Comparison of ENCODE assay signal across 17 cellular contexts in the genomic region with DNA sequence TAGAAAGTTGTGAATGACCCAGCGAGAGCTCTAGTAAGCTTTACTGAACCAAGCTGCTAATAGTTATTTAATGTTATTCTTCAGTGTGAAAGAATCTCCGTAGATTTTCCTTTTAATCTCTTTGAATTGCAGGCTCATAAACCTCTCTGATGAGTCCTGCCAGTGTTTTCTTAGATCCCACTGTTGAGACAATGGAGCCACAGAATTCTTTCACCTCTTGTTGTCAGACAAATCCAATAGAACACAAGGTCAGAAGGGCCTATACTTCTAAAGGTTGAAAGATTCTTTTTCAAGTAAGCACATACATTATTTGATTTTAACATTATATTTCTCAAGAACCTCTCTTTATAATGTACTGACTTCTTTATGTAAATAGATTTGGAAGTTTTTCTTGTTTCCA. TPM values are rescaled to one million over a fixed set of nuclear protein-coding genes. Genes with fewer than 3 reads are reported as not detected.
DNase-seq lines count a peak whose midpoint lies in the region; TF ChIP-seq lines count a peak whose summit lies in the region.
"Had no signal": no experiment of that assay in that cellular context is flagged by ENCODE, and none has a peak within 500 bp of the region (broad histone marks: within the 10 kb centered on the region; RNA-seq: fewer than 3 reads in every experiment).

No MANE protein-coding gene starts in this region.

- POLR2A ChIA-PET in HEK293T (lab: Yijun Ruan, JAX): no interaction called here

- H4K20me1 ChIP-seq in neural progenitor cell (ENCODE audit: low read depth): no peaks in the 10 kb centered on the region
- H4K20me1 ChIP-seq: BLaER1 treated with 17β-estradiol and CSF1 and Interleukin-3, amounts not matched to agents 10 nM and 100 nM had no signal

- peak overlapping the region; percentile 73 for H3K4me2 ChIP-seq in neural progenitor cell
- H3K4me2 ChIP-seq: BLaER1 treated with 17β-estradiol and CSF1 and Interleukin-3, amounts not matched to agents 10 nM and 100 nM had no signal

- H3K4me3 ChIP-seq in HUES6 (ENCODE audit: low read depth, low read length): no peak overlapping the region
- H3K4me3 ChIP-seq in ectodermal cell (ENCODE audit: insufficient read depth, low read depth, low read length): no peak overlapping the region
- H3K4me3 ChIP-seq in neural progenitor cell: peak overlapping the region; percentile 30
- H3K4me3 ChIP-seq: BLaER1 treated with 17β-estradiol and CSF1 and Interleukin-3, amounts not matched to agents 10 nM and 100 nM had no signal

- H3K9me3 ChIP-seq in HUES6 (ENCODE audit: control insufficient read depth, insufficient read depth, low read depth, low read length) (no peaks in the 10 kb centered on the region), ectodermal cell (ENCODE audit: control insufficient read depth, low read length) (no peaks in the 10 kb centered on the region), neural progenitor cell (ENCODE audit: low read depth) (no peaks in the 10 kb centered on the region)
- H3K9me3 ChIP-seq: BLaER1 treated with 17β-estradiol and CSF1 and Interleukin-3, amounts not matched to agents 10 nM and 100 nM had no signal

- H2AFZ ChIP-seq in neural progenitor cell (replicated peaks): no peak overlapping the region

- H3K27ac Mint-ChIP-seq in neural progenitor cell: peak overlapping the region; percentile 88
- H3K27ac Mint-ChIP-seq: CD8-positive, alpha-beta T cell; HFFc6 had no signal

- WGBS in ectodermal cell, 2 experiments: 0 to 5% methylated on average over 1 to 2 of the region's 2 CpGs

- no peaks in the 10 kb centered on the region for H3K27me3 ChIP-seq in HUES6 (ENCODE audit: control insufficient read depth, insufficient read depth, low read length)
- H3K27me3 ChIP-seq in ectodermal cell (ENCODE audit: control insufficient read depth, insufficient read depth, low read length, poor library complexity, severe bottlenecking): no peaks in the 10 kb centered on the region
- no peaks in the 10 kb centered on the region for H3K27me3 ChIP-seq in neural progenitor cell
- H3K27me3 ChIP-seq: BLaER1 treated with 17β-estradiol and CSF1 and Interleukin-3, amounts not matched to agents 10 nM and 100 nM had no signal

- H3K9ac ChIP-seq in HUES6 (ENCODE audit: low read length) (no peak overlapping the region), neural progenitor cell (no peak overlapping the region)
- H3K9ac ChIP-seq: BLaER1 treated with 17β-estradiol and CSF1 and Interleukin-3, amounts not matched to agents 10 nM and 100 nM had no signal

- H3K79me2 ChIP-seq in neural progenitor cell (ENCODE audit: low read depth): peaks cover 20% of the 10 kb centered on the region

- peaks cover 67% of the 10 kb centered on the region for H3K4me1 Mint-ChIP-seq in neural progenitor cell

- peaks cover 16% of the 10 kb centered on the region for H3K36me3 Mint-ChIP-seq in neural progenitor cell

- H3K4me1 ChIP-seq in HUES6 (ENCODE audit: control insufficient read depth, insufficient read depth, low read length): peaks cover 42% of the 10 kb centered on the region
- peaks cover 53% of the 10 kb centered on the region for H3K4me1 ChIP-seq in ectodermal cell (ENCODE audit: control insufficient read depth, insufficient read depth, low read length)
- H3K4me1 ChIP-seq in neural progenitor cell: peaks cover 95% of the 10 kb centered on the region
- H3K4me1 ChIP-seq: BLaER1 treated with 17β-estradiol and CSF1 and Interleukin-3, amounts not matched to agents 10 nM and 100 nM had no signal

- peaks cover 2% of the 10 kb centered on the region for H3K9me3 Mint-ChIP-seq in neural progenitor cell
- H3K9me3 Mint-ChIP-seq: CD8-positive, alpha-beta T cell; HFFc6 had no signal

- peak overlapping the region; percentile 6 for H3K4me3 Mint-ChIP-seq in neural progenitor cell
- H3K4me3 Mint-ChIP-seq: CD8-positive, alpha-beta T cell; HFFc6 had no signal

- no peak for TF ChIP-seq CTCF in neural progenitor cell (IDR thresholded peaks at IDR 0.05)

- H3K36me3 ChIP-seq in HUES6 (ENCODE audit: control insufficient read depth, insufficient read depth, low read length): no peaks in the 10 kb centered on the region
- H3K36me3 ChIP-seq in ectodermal cell (ENCODE audit: control insufficient read depth, insufficient read depth, low read length): peaks cover 3% of the 10 kb centered on the region
- peaks cover 5% of the 10 kb centered on the region for H3K36me3 ChIP-seq in neural progenitor cell

- H3K27ac ChIP-seq in HUES6 (ENCODE audit: low read depth, low read length) (0 out of 2 replicates have a peak overlapping the region, but pooled peaks have one; percentile 37), ectodermal cell (ENCODE audit: insufficient read depth, low read depth, low read length, poor library complexity, severe bottlenecking) (peak overlapping the region; percentile 86), neural progenitor cell (peak overlapping the region; percentile 96)
- H3K27ac ChIP-seq: BLaER1 treated with 17β-estradiol and CSF1 and Interleukin-3, amounts not matched to agents 10 nM and 100 nM had no signal

- peaks cover 77% of the 10 kb centered on the region for H3F3A ChIP-seq in neural progenitor cell (ENCODE audit: low read depth)

- CTCF ChIA-PET in HEK293T (lab: Yijun Ruan, JAX): no interaction called here

- H3K27me3 Mint-ChIP-seq in neural progenitor cell (ENCODE audit: insufficient read depth, low read depth): no peaks in the 10 kb centered on the region

- DNase-seq in COR-L47 (lab: John Stamatoyannopoulos, UW) (peak; percentile 4), neural progenitor cell (ENCODE audit: low spot score) (peak; percentile 82), NOMO-1 (lab: John Stamatoyannopoulos, UW; ENCODE audit: unreplicated experiment in 2 of 2) (no peak), HEK293T (ENCODE audit: extremely low spot score) (no peak)
- no peak for DNase-seq in stimulated activated CD4-positive, alpha-beta T cell treated with anti-CD3 and anti-CD28 coated beads, Interleukin-1b, Interleukin-23, amount 100 ng/mL, for 48 hours
- DNase-seq: CD8-positive, alpha-beta T cell; GOT3; HFFc6; MM.1S; NCI-H1092; NCI-H1436 treated with DMSO at 0.1 percent for 48 hours; NCI-H2081; SW 1271 had no signal

TF ChIP-seq in HEK293T, 16 proteins besides CTCF, POLR2A, EP300 and RAD21:
- TF ChIP-seq SUZ12 (IDR thresholded peaks at IDR 0.05) (no peak), ARNT (IDR thresholded peaks at IDR 0.05) (no peak), ELF4 (IDR thresholded peaks at IDR 0.05) (no peak), HDGF (IDR thresholded peaks at IDR 0.05; ENCODE audit: borderline replicate concordance) (no peak), FOXK2 (IDR thresholded peaks at IDR 0.05) (no peak), SP1 (IDR thresholded peaks at IDR 0.05) (no peak), BHLHE40 (IDR thresholded peaks at IDR 0.05; ENCODE audit: borderline replicate concordance) (no peak), L3MBTL2 (conservative IDR thresholded peaks at IDR 0.05) (no peak)
TF ChIP-seq in HEK293T: peak in this region for 0.

RNA-seq across cellular contexts. Expression of a gene that starts 52.2 kb away (rescaled TPM):
- polyA plus RNA-seq in ectodermal cell (2013, experiment 1 of 4): 34.5 TPM
- polyA plus RNA-seq in ectodermal cell (2013, experiment 2 of 4): 42.1 TPM
- 23.4 TPM for polyA plus RNA-seq in ectodermal cell (2013, experiment 3 of 4)
- polyA plus RNA-seq in ectodermal cell (2013, experiment 4 of 4): 31.5 TPM
- 52.2 and 80.9 TPM in 2 replicates for total RNA-seq in neural progenitor cell (ENCODE audit: low replicate concordance)

RNA-seq across cellular contexts. Expression of a gene that starts 52.3 kb away (rescaled TPM):
- polyA plus RNA-seq in ectodermal cell (2013, experiment 1 of 4): 3.1 TPM
- 3.0 TPM for polyA plus RNA-seq in ectodermal cell (2013, experiment 2 of 4)
- polyA plus RNA-seq in ectodermal cell (2013, experiment 3 of 4): 2.2 TPM
- polyA plus RNA-seq in ectodermal cell (2013, experiment 4 of 4): 3.0 TPM
- 3.4 and 5.0 TPM in 2 replicates for total RNA-seq in neural progenitor cell (ENCODE audit: low replicate concordance)
- total RNA-seq: HFFc6, HT-29 had no signal

Comparison
In these comparisons a context has a peak if more than half of its experiments do, and no peak if none do; other contexts are left out.
1. DNase-seq: peak in COR-L47 (single experiment) and neural progenitor cell (single experiment); none in NOMO-1 (0 of 2), stimulated activated CD4-positive, alpha-beta T cell treated with anti-CD3 and anti-CD28 coated beads, Interleukin-1b, Interleukin-23, amount 100 ng/mL, for 48 hours (single experiment) and HEK293T (single experiment).
2. H3K27ac ChIP-seq: peak in every context shown above with its lines; median percentile 96 in neural progenitor cell; 86 in ectodermal cell; 37 in HUES6.